22 cellular contexts compared by ENCODE assay signal in the genomic region with DNA sequence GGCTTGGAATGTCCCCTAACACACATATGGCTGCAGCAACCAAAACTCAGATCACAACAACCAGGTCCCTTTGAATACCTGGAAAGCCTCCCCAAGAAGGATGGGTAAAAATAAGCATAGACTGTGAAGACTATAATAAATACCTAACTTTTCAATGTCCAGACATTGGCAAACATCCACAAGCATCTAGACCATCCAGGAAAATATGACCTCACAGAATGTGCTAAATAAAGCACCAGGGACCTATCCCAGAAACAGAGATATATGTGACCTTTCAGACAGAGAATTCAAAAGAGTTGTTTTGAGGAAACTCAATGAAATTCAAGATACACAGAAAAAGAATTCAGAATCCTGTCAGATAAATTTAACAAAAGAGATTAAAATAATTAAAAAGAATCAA.
"Had no signal": no experiment of that assay in that cellular context is flagged by ENCODE, and none has a peak within 500 bp of the region (broad histone marks: within the 10 kb centered on the region; RNA-seq: fewer than 3 reads in every experiment).

No MANE protein-coding gene starts in this region.

- H3K4me3 Mint-ChIP-seq: activated CD4-positive, alpha-beta T cell treated with anti-CD3 and anti-CD28 coated beads, Interleukin-2, amount 10 ng/mL, durations not matched to agents 7 days and 5 days; activated naive CD8-positive, alpha-beta T cell treated with anti-CD3 and anti-CD28 coated beads, Interleukin-2, amount 10 ng/mL, durations not matched to agents 7 days and 5 days; naive thymus-derived CD8-positive, alpha-beta T cell; T-cell had no signal

- H3K27me3 ChIP-seq: esophagus squamous epithelium, hepatocyte, left lung, transverse colon, vagina had no signal

- H3K9me3 ChIP-seq: transverse colon had no signal

- DNase-seq: activated CD4-positive, alpha-beta T cell treated with anti-CD3 and anti-CD28 coated beads, Interleukin-2, amount 10 ng/mL, durations not matched to agents 7 days and 5 days; activated gamma-delta T cell treated with Interleukin-2 at 50 U/mL for 16 hours; activated naive CD8-positive, alpha-beta T cell treated with anti-CD3 and anti-CD28 coated beads, Interleukin-2, amount 10 ng/mL, durations not matched to agents 7 days and 5 days; aorta; central memory CD4-positive, alpha-beta T cell; effector CD4-positive, alpha-beta T cell; esophagus squamous epithelium; left lung; mesenchymal stem cell; naive thymus-derived CD8-positive, alpha-beta T cell; small intestine; stimulated activated CD4-positive, alpha-beta T cell treated with anti-CD3 and anti-CD28 coated beads, Interleukin-4, amount 100 ng/mL, for 4 hours; stimulated activated CD8-positive, alpha-beta memory T cell treated with anti-CD3 and anti-CD28 coated beads, Interleukin-4, amount 100 ng/mL, for 48 hours; stimulated activated naive CD4-positive, alpha-beta T cell treated with Interleukin-2 at 50 U/mL for 16 hours; substantia nigra; T-cell; T-helper 9 cell; transverse colon had no signal

- H3K27ac Mint-ChIP-seq: activated CD4-positive, alpha-beta T cell treated with anti-CD3 and anti-CD28 coated beads, Interleukin-2, amount 10 ng/mL, durations not matched to agents 7 days and 5 days; activated naive CD8-positive, alpha-beta T cell treated with anti-CD3 and anti-CD28 coated beads, Interleukin-2, amount 10 ng/mL, durations not matched to agents 7 days and 5 days; naive thymus-derived CD8-positive, alpha-beta T cell; T-cell had no signal

- H3K4me1 Mint-ChIP-seq: activated CD4-positive, alpha-beta T cell treated with anti-CD3 and anti-CD28 coated beads, Interleukin-2, amount 10 ng/mL, durations not matched to agents 7 days and 5 days; activated naive CD8-positive, alpha-beta T cell treated with anti-CD3 and anti-CD28 coated beads, Interleukin-2, amount 10 ng/mL, durations not matched to agents 7 days and 5 days; naive thymus-derived CD8-positive, alpha-beta T cell; T-cell had no signal

- H3K36me3 ChIP-seq: left lung, transverse colon, vagina had no signal

- H3K4me1 ChIP-seq: esophagus squamous epithelium, left lung, parathyroid adenoma, transverse colon, vagina had no signal

- ATAC-seq: left lung; naive thymus-derived CD8-positive, alpha-beta T cell; T-cell had no signal

- H3K27me3 Mint-ChIP-seq: naive thymus-derived CD8-positive, alpha-beta T cell; T-cell had no signal

- H3K27ac ChIP-seq: coronary artery, esophagus squamous epithelium, hepatocyte, left lung, parathyroid adenoma, transverse colon, vagina had no signal

- H3K36me3 Mint-ChIP-seq: activated naive CD8-positive, alpha-beta T cell treated with anti-CD3 and anti-CD28 coated beads, Interleukin-2, amount 10 ng/mL, durations not matched to agents 7 days and 5 days had no signal

- H3K4me3 ChIP-seq: coronary artery, esophagus squamous epithelium, hepatocyte, left lung, transverse colon, vagina had no signal
